27 cellular contexts compared by ENCODE assay signal in genomic region chr7:28872226-28872625, GRCh38.
"Had no signal": no experiment of that assay in that cellular context is flagged by ENCODE, and none has a peak within 500 bp of the region (broad histone marks: within the 10 kb centered on the region; RNA-seq: fewer than 3 reads in every experiment).

No MANE protein-coding gene starts in this region.

- H3K27ac ChIP-seq: neutrophil, ovary, prostate gland, tibial artery, WERI-Rb-1 had no signal

- H3K4me1 Mint-ChIP-seq: activated CD4-positive, alpha-beta T cell treated with anti-CD3 and anti-CD28 coated beads, Interleukin-2, amount 10 ng/mL, durations not matched to agents 7 days and 5 days; activated CD8-positive, alpha-beta memory T cell treated with anti-CD3 and anti-CD28 coated beads, Interleukin-2, amount 10 ng/mL, durations not matched to agents 7 days and 5 days; activated naive CD8-positive, alpha-beta T cell treated with anti-CD3 and anti-CD28 coated beads, Interleukin-2, amount 50 U/mL, for 24 hours; memory B cell; stimulated activated naive CD8-positive, alpha-beta T cell treated with anti-CD3 and anti-CD28 coated beads, Interleukin-15, amount 100 ng/mL, for 72 hours had no signal

- H3K4me1 ChIP-seq: prostate gland, tibial artery had no signal

- H3K4me3 ChIP-seq: ovary, prostate gland, tibial artery had no signal

- H3K36me3 ChIP-seq: neutrophil, ovary, prostate gland, tibial artery, WERI-Rb-1 had no signal

- H3K27ac Mint-ChIP-seq: activated CD4-positive, alpha-beta T cell treated with anti-CD3 and anti-CD28 coated beads, Interleukin-2, amount 10 ng/mL, durations not matched to agents 7 days and 5 days; activated CD8-positive, alpha-beta memory T cell treated with anti-CD3 and anti-CD28 coated beads, Interleukin-2, amount 10 ng/mL, durations not matched to agents 7 days and 5 days; activated CD8-positive, alpha-beta T cell treated with anti-CD3 and anti-CD28 coated beads for 36 hours; activated naive CD8-positive, alpha-beta T cell treated with anti-CD3 and anti-CD28 coated beads, Interleukin-2, amount 50 U/mL, for 24 hours; dendritic cell treated with granulocyte-macrophage colony-stimulating factor and Interleukin-4, amounts not matched to agents 40 ng/mL and 50 ng/mL, for 4 days; effector memory CD8-positive, alpha-beta T cell; memory B cell; natural killer cell treated with Interleukin-12 subunit alpha and Interleukin-12 subunit beta and Interleukin-15 and Interleukin-18, amount 100 ng/mL, for 72 hours; stimulated activated naive CD8-positive, alpha-beta T cell treated with anti-CD3 and anti-CD28 coated beads, Interleukin-15, amount 100 ng/mL, for 72 hours had no signal

- H3K9me3 ChIP-seq: neutrophil, ovary, prostate gland, tibial artery had no signal

- H3K4me3 Mint-ChIP-seq: activated CD4-positive, alpha-beta T cell treated with anti-CD3 and anti-CD28 coated beads, Interleukin-2, amount 10 ng/mL, durations not matched to agents 7 days and 5 days; activated CD8-positive, alpha-beta memory T cell treated with anti-CD3 and anti-CD28 coated beads, Interleukin-2, amount 10 ng/mL, durations not matched to agents 7 days and 5 days; activated CD8-positive, alpha-beta T cell treated with anti-CD3 and anti-CD28 coated beads for 36 hours; activated naive CD8-positive, alpha-beta T cell treated with anti-CD3 and anti-CD28 coated beads, Interleukin-2, amount 50 U/mL, for 24 hours; dendritic cell treated with granulocyte-macrophage colony-stimulating factor and Interleukin-4, amounts not matched to agents 40 ng/mL and 50 ng/mL, for 4 days; effector memory CD8-positive, alpha-beta T cell; memory B cell; natural killer cell treated with Interleukin-12 subunit alpha and Interleukin-12 subunit beta and Interleukin-15 and Interleukin-18, amount 100 ng/mL, for 72 hours; stimulated activated naive CD8-positive, alpha-beta T cell treated with anti-CD3 and anti-CD28 coated beads, Interleukin-15, amount 100 ng/mL, for 72 hours had no signal

- DNase-seq: activated CD4-positive, alpha-beta T cell treated with anti-CD3 and anti-CD28 coated beads, Interleukin-2, amount 10 ng/mL, durations not matched to agents 7 days and 5 days; activated CD4-positive, CD25-positive, alpha-beta regulatory T cell treated with anti-CD3 and anti-CD28 coated beads, Interleukin-2, amount 50 U/mL, for 72 hours; activated CD8-positive, alpha-beta memory T cell treated with anti-CD3 and anti-CD28 coated beads, Interleukin-2, amount 10 ng/mL, durations not matched to agents 7 days and 5 days; activated CD8-positive, alpha-beta T cell treated with anti-CD3 and anti-CD28 coated beads for 36 hours; activated gamma-delta T cell; activated naive CD4-positive, alpha-beta T cell treated with anti-CD3 and anti-CD28 coated beads, Interleukin-2, amount 50 U/mL, for 16 hours; activated naive CD8-positive, alpha-beta T cell treated with anti-CD3 and anti-CD28 coated beads, Interleukin-2, amount 50 U/mL, for 24 hours; activated T-cell treated with anti-CD3 and anti-CD28 coated beads for 4 hours; caudate nucleus; effector memory CD8-positive, alpha-beta T cell; foreskin melanocyte; hippocampal formation; kidney glomerular epithelial cell; left ventricle myocardium superior; ovary; right cardiac atrium; stimulated activated CD4-positive, alpha-beta T cell treated with anti-CD3 and anti-CD28 coated beads, Interleukin-12 subunit alpha, Interleukin-12 subunit beta, amount 100 ng/mL, for 4 hours; stimulated activated CD4-positive, alpha-beta T cell treated with anti-CD3 and anti-CD28 coated beads, Interleukin-4, amount 100 ng/mL, for 4 hours; stimulated activated naive CD8-positive, alpha-beta T cell treated with anti-CD3 and anti-CD28 coated beads, Interleukin-15, amount 100 ng/mL, for 72 hours; T-helper 1 cell; tibial artery; WERI-Rb-1 had no signal

- H3K36me3 Mint-ChIP-seq: activated CD8-positive, alpha-beta memory T cell treated with anti-CD3 and anti-CD28 coated beads, Interleukin-2, amount 10 ng/mL, durations not matched to agents 7 days and 5 days; memory B cell; natural killer cell treated with Interleukin-12 subunit alpha and Interleukin-12 subunit beta and Interleukin-15 and Interleukin-18, amount 100 ng/mL, for 72 hours had no signal

- H3K27me3 ChIP-seq: ovary had no signal

- ATAC-seq: activated CD8-positive, alpha-beta memory T cell treated with anti-CD3 and anti-CD28 coated beads, Interleukin-2, amount 10 ng/mL, durations not matched to agents 7 days and 5 days; activated CD8-positive, alpha-beta T cell treated with anti-CD3 and anti-CD28 coated beads for 36 hours; activated naive CD8-positive, alpha-beta T cell treated with anti-CD3 and anti-CD28 coated beads, Interleukin-2, amount 50 U/mL, for 24 hours; effector memory CD8-positive, alpha-beta T cell; left ventricle myocardium superior; natural killer cell treated with Interleukin-12 subunit alpha and Interleukin-12 subunit beta and Interleukin-15 and Interleukin-18, amount 100 ng/mL, for 72 hours; right cardiac atrium; stimulated activated naive CD8-positive, alpha-beta T cell treated with anti-CD3 and anti-CD28 coated beads, Interleukin-15, amount 100 ng/mL, for 72 hours had no signal

- H3K9me3 Mint-ChIP-seq: activated CD4-positive, alpha-beta T cell treated with anti-CD3 and anti-CD28 coated beads, Interleukin-2, amount 10 ng/mL, durations not matched to agents 7 days and 5 days; activated CD8-positive, alpha-beta T cell treated with anti-CD3 and anti-CD28 coated beads for 36 hours; activated naive CD8-positive, alpha-beta T cell treated with anti-CD3 and anti-CD28 coated beads, Interleukin-2, amount 50 U/mL, for 24 hours; dendritic cell treated with granulocyte-macrophage colony-stimulating factor and Interleukin-4, amounts not matched to agents 40 ng/mL and 50 ng/mL, for 4 days; effector memory CD8-positive, alpha-beta T cell; memory B cell; natural killer cell treated with Interleukin-12 subunit alpha and Interleukin-12 subunit beta and Interleukin-15 and Interleukin-18, amount 100 ng/mL, for 72 hours; stimulated activated naive CD8-positive, alpha-beta T cell treated with anti-CD3 and anti-CD28 coated beads, Interleukin-15, amount 100 ng/mL, for 72 hours had no signal
